ENCODE assay signal across 29 cellular contexts in the genomic region with DNA sequence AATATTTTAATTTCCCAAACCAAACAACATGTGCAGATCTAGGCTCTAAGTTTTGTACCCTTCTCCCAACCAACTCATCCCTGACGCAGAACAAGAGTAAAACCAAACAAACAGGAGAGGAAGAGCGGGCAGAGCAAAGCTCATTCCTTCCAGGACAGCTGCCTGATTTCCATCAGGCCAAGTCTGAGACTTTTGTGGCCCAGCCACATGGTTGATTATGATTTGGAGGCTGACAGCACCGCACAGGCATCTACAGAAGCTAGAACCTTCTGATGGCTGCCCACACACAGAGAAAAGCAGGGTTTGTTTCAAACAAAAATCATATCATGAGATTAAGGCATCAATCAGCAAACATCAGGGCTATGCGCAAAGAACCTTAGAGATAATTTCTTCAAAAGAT.
A peak's percentile ranks its signal among the peaks of the same experiment; 100 is the strongest.
DNase-seq lines count a peak whose midpoint lies in the region; ATAC-seq, FAIRE-seq and TF ChIP-seq lines count a peak whose summit lies in the region.
"Had no signal": no experiment of that assay in that cellular context is flagged by ENCODE, and none has a peak within 500 bp of the region (broad histone marks: within the 10 kb centered on the region; RNA-seq: fewer than 3 reads in every experiment).

No MANE protein-coding gene starts in this region.

- no peaks in the 10 kb centered on the region for H3K9me3 Mint-ChIP-seq in activated CD8-positive, alpha-beta memory T cell treated with anti-CD3 and anti-CD28 coated beads, Interleukin-2, amount 10 ng/mL, durations not matched to agents 7 days and 5 days (ENCODE audit: low read depth)
- H3K9me3 Mint-ChIP-seq: activated T-cell treated with anti-CD3 and anti-CD28 coated beads, Interleukin-2, amount 50 U/mL, for 4 hours; T-helper 1 cell treated with Interleukin-12 subunit alpha and Interleukin-12 subunit beta and Interleukin-4 antibody, amounts not matched to agents 30 μg/mL and 1 μg/mL, for 36 hours had no signal

- no peak overlapping the region for H3K4me3 ChIP-seq in gastrocnemius medialis
- no peak overlapping the region for H3K4me3 ChIP-seq in aorta (ENCODE audit: low read length in 2 of 2)
- H3K4me3 ChIP-seq in HepG2 (replicated peaks in 1 of 3; ENCODE audit: insufficient read depth in 1 of 3, low read depth in 2 of 3, low read length in 3 of 3), result no peak overlapping the region
- H3K4me3 ChIP-seq: body of pancreas, GM12878, GM23248, heart left ventricle, smooth muscle cell had no signal

- H3K4me2 ChIP-seq in HepG2 (ENCODE audit: low read depth, low read length), result no peak overlapping the region
- H3K4me2 ChIP-seq: SK-N-SH, smooth muscle cell had no signal

- H3K4me3 Mint-ChIP-seq in activated CD8-positive, alpha-beta memory T cell treated with anti-CD3 and anti-CD28 coated beads, Interleukin-2, amount 10 ng/mL, durations not matched to agents 7 days and 5 days, result no peak overlapping the region
- H3K4me3 Mint-ChIP-seq: activated T-cell treated with anti-CD3 and anti-CD28 coated beads, Interleukin-2, amount 50 U/mL, for 4 hours; CD4-positive, alpha-beta memory T cell; memory B cell; T-helper 1 cell treated with Interleukin-12 subunit alpha and Interleukin-12 subunit beta and Interleukin-4 antibody, amounts not matched to agents 30 μg/mL and 1 μg/mL, for 36 hours had no signal

- H3K4me1 ChIP-seq in gastrocnemius medialis (peaks cover 13 to 14% of the 10 kb centered on the region in 2 donors), aorta (ENCODE audit: control insufficient read depth in 1 of 2, insufficient read depth in 2 of 2, low read length in 2 of 2) (peaks cover 2 to 9% of the 10 kb centered on the region in 2 donors), HepG2 (ENCODE audit: insufficient read depth, low read length) (no peaks in the 10 kb centered on the region)
- H3K4me1 ChIP-seq: body of pancreas had no signal

- no peak for FAIRE-seq in HepG2 (lab: Jason Lieb, UNC)
- FAIRE-seq: GM12878 had no signal

- intact Hi-C loops in gastrocnemius medialis (cut with DNase I; ENCODE audit: low total_unique reads) (no loop called here), aorta (cut with DNase I) (no loop called here), HepG2 (cut with micrococcal nuclease; ENCODE audit: unreplicated experiment) (no loop called here)

- H3K9me3 ChIP-seq in gastrocnemius medialis, result no peaks in the 10 kb centered on the region
- no peaks in the 10 kb centered on the region for H3K9me3 ChIP-seq in aorta (ENCODE audit: control insufficient read depth, low read length)
- H3K9me3 ChIP-seq in HepG2 (ENCODE audit: low read length), result no peaks in the 10 kb centered on the region
- H3K9me3 ChIP-seq: body of pancreas, SK-N-SH had no signal

- TF ChIP-seq CTCF in gastrocnemius medialis (IDR thresholded peaks at IDR 0.05 in 4 of 5, conservative IDR thresholded peaks at IDR 0.05 in 1 of 5) (no peak), HepG2 (CRISPR knock-in tag; IDR thresholded peaks at IDR 0.05) (no peak)

- H3K27ac Mint-ChIP-seq in activated CD8-positive, alpha-beta memory T cell treated with anti-CD3 and anti-CD28 coated beads, Interleukin-2, amount 10 ng/mL, durations not matched to agents 7 days and 5 days, result no peak overlapping the region
- H3K27ac Mint-ChIP-seq: CD4-positive, alpha-beta memory T cell; memory B cell; T-helper 1 cell treated with Interleukin-12 subunit alpha and Interleukin-12 subunit beta and Interleukin-4 antibody, amounts not matched to agents 30 μg/mL and 1 μg/mL, for 36 hours had no signal

- H3K4me1 Mint-ChIP-seq in activated CD8-positive, alpha-beta memory T cell treated with anti-CD3 and anti-CD28 coated beads, Interleukin-2, amount 10 ng/mL, durations not matched to agents 7 days and 5 days, result peaks cover 4% of the 10 kb centered on the region

- H3K36me3 ChIP-seq in gastrocnemius medialis (no peaks in the 10 kb centered on the region), aorta (ENCODE audit: control insufficient read depth in 1 of 2, insufficient read depth in 2 of 2, low read length in 1 of 2) (peaks cover 0 to 9% of the 10 kb centered on the region in 2 donors), HepG2 (replicated peaks in 1 of 2; ENCODE audit: control insufficient read depth in 1 of 2, insufficient read depth in 2 of 2, low read length in 2 of 2) (no peaks in the 10 kb centered on the region)
- H3K36me3 ChIP-seq: heart left ventricle had no signal

- in situ Hi-C loops in gastrocnemius medialis (cut with MboI; ENCODE audit: low sequenced_read_pairs in 4 of 4), result loop anchor here in 1 of 4 donors (25.0 kb wide), 1 partner anchor 1228 kb away; no protein-coding TSS in a partner anchor
- in situ Hi-C loops in HepG2 (cut with HindIII; ENCODE audit: extremely low pct_ligation_motif_present, low pct_unique_long_range_greater_than_20kb), result no loop called here

- H2AFZ ChIP-seq in HepG2 (ENCODE audit: low read length), result no peak overlapping the region
- H2AFZ ChIP-seq: GM23248 had no signal

- peaks cover 3% of the 10 kb centered on the region; the same call in 1 of the 2 replicates for H4K20me1 ChIP-seq in HepG2 (ENCODE audit: insufficient read depth, low read length)

- no peaks in the 10 kb centered on the region for H3K79me2 ChIP-seq in HepG2 (ENCODE audit: insufficient read depth, low read length)

- no peak overlapping the region for H3K9ac ChIP-seq in HepG2 (ENCODE audit: insufficient read depth, low read depth, low read length)
- H3K9ac ChIP-seq: GM23248, SK-N-SH had no signal

- no peak for ATAC-seq in activated CD8-positive, alpha-beta memory T cell treated with anti-CD3 and anti-CD28 coated beads, Interleukin-2, amount 10 ng/mL, durations not matched to agents 7 days and 5 days
- ATAC-seq in gastrocnemius medialis (peak; percentile 14 to 35), aorta (ENCODE audit: low FRiP score) (no peak), HepG2 (no peak), GM18867 (IDR thresholded peaks at IDR 0.05; ENCODE audit: unreplicated experiment) (no peak)
- ATAC-seq: activated T-cell treated with anti-CD3 and anti-CD28 coated beads, Interleukin-2, amount 50 U/mL, for 4 hours; body of pancreas; GM12878 had no signal

- peak in 1 of 2 donors; percentile 11 for TF ChIP-seq POLR2A in gastrocnemius medialis (IDR thresholded peaks at IDR 0.05)
- TF ChIP-seq POLR2A in HepG2 (IDR thresholded peaks at IDR 0.05; ENCODE audit: insufficient read depth in 1 of 2, low read depth in 2 of 2, low read length in 2 of 2), result no peak

- DNase-seq in activated CD8-positive, alpha-beta memory T cell treated with anti-CD3 and anti-CD28 coated beads, Interleukin-2, amount 10 ng/mL, durations not matched to agents 7 days and 5 days, result peak; percentile 7
- no peak for DNase-seq in activated CD8-positive, alpha-beta memory T cell treated with anti-CD3 and anti-CD28 coated beads, Interleukin-2, amount 50 U/mL, for 4 hours
- DNase-seq in iris pigment epithelial cell (ENCODE audit: low read depth), result peak; percentile 28
- DNase-seq in gastrocnemius medialis, result no peak
- DNase-seq in aorta, result no peak
- DNase-seq in NCI-H2081 treated with DMSO at 0.1 percent for 48 hours (lab: John Stamatoyannopoulos, UW), result no peak
- no peak for DNase-seq in HepG2 (ENCODE audit: low spot score)
- DNase-seq: activated CD8-positive, alpha-beta memory T cell treated with anti-CD3 and anti-CD28 coated beads for 24 hours; activated gamma-delta T cell treated with Interleukin-2 at 50 U/mL for 16 hours; activated T-cell treated with anti-CD3 and anti-CD28 coated beads, Interleukin-2, amount 50 U/mL, for 4 hours; body of pancreas; CD4-positive, alpha-beta memory T cell; cerebellar nuclear complex; EL; GM23248; Karpas-422; NCI-H1436 treated with DMSO at 0.1 percent for 48 hours; NCI-H510A; RPMI8226; SK-N-SH; stimulated activated CD4-positive, alpha-beta T cell treated with anti-CD3 and anti-CD28 coated beads, Interleukin-1b, Interleukin-23, amount 100 ng/mL, for 48 hours had no signal

- WGBS in aorta, 2 donors, result 20 to 26% methylated on average over 4 of the region's 4 CpGs
- 38% methylated on average over 4 of the region's 4 CpGs for WGBS in HepG2 (ENCODE audit: low lambda C conversion rate)

- CTCF ChIA-PET in activated CD8-positive, alpha-beta memory T cell treated with anti-CD3 and anti-CD28 coated beads, Interleukin-2, amount 10 ng/mL, durations not matched to agents 7 days and 5 days (lab: Charles Lee), result interaction anchor here (1.5 kb wide), 1 partner anchor 27 kb away, joined by 3 read pairs; no protein-coding TSS in a partner anchor
- CTCF ChIA-PET in HepG2 (lab: Yijun Ruan, JAX; ENCODE audit: low intra/inter-chr PET ratio, low total read pairs), result no interaction called here

- H3K36me3 Mint-ChIP-seq in activated CD8-positive, alpha-beta memory T cell treated with anti-CD3 and anti-CD28 coated beads, Interleukin-2, amount 10 ng/mL, durations not matched to agents 7 days and 5 days, result no peaks in the 10 kb centered on the region
- H3K36me3 Mint-ChIP-seq: CD4-positive, alpha-beta memory T cell; memory B cell had no signal

- no TSS peak for BruUV-seq in HepG2 (replicated peaks; lab: Mats Ljungman, UMichigan)

- H3K27ac ChIP-seq in gastrocnemius medialis (peak overlapping the region; percentile 10 to 64 (median 48)), aorta (ENCODE audit: low read depth in 1 of 2, low read length in 2 of 2) (peak overlapping the region; percentile 54 to 84), HepG2 (ENCODE audit: extremely low read length, insufficient read depth, low read length) (no peak overlapping the region)
- H3K27ac ChIP-seq: 22Rv1, body of pancreas, GM23248, HL-60 had no signal

- no peaks in the 10 kb centered on the region for H3K27me3 ChIP-seq in gastrocnemius medialis
- H3K27me3 ChIP-seq in aorta (ENCODE audit: control insufficient read depth in 1 of 2, insufficient read depth in 2 of 2, low read length in 1 of 2), result no peaks in the 10 kb centered on the region
- H3K27me3 ChIP-seq in HepG2 (ENCODE audit: control insufficient read depth in 1 of 2, insufficient read depth in 2 of 2, low read length in 2 of 2), result peaks cover 0 to 18% of the 10 kb centered on the region in 2 experiments; a peak in 3 of 5 replicates
- H3K27me3 ChIP-seq: body of pancreas, heart left ventricle had no signal

- POLR2A ChIA-PET in HepG2 (lab: Yijun Ruan, JAX), result no interaction called here

- TF ChIP-seq EP300 in HepG2 (IDR thresholded peaks at IDR 0.05; ENCODE audit: low read depth in 2 of 2, low read length in 2 of 2), result no peak
- no peak for TF ChIP-seq EP300 in HepG2 (CRISPR knock-in tag; IDR thresholded peaks at IDR 0.05; ENCODE audit: borderline replicate concordance)

- no peak for TF ChIP-seq RAD21 in HepG2 (CRISPR knock-in tag; IDR thresholded peaks at IDR 0.05)

- peaks cover 4% of the 10 kb centered on the region for H3K27me3 Mint-ChIP-seq in activated CD8-positive, alpha-beta memory T cell treated with anti-CD3 and anti-CD28 coated beads, Interleukin-2, amount 10 ng/mL, durations not matched to agents 7 days and 5 days
- H3K27me3 Mint-ChIP-seq: CD4-positive, alpha-beta memory T cell had no signal

TF ChIP-seq in HepG2, 621 proteins besides CTCF, POLR2A, EP300 and RAD21 (continues in another document):
- no peak for TF ChIP-seq ZNF780A (CRISPR knock-in tag; IDR thresholded peaks at IDR 0.05)
- TF ChIP-seq ZBTB20 (CRISPR knock-in tag; IDR thresholded peaks at IDR 0.05; ENCODE audit: borderline replicate concordance, low read depth), result no peak

Comparison
In these comparisons a context has a peak if more than half of its experiments do, and no peak if none do; other contexts are left out.
1. DNase-seq: peak in activated CD8-positive, alpha-beta memory T cell treated with anti-CD3 and anti-CD28 coated beads, Interleukin-2, amount 10 ng/mL, durations not matched to agents 7 days and 5 days (single experiment) and iris pigment epithelial cell (single experiment); none in activated CD8-positive, alpha-beta memory T cell treated with anti-CD3 and anti-CD28 coated beads, Interleukin-2, amount 50 U/mL, for 4 hours (single experiment), gastrocnemius medialis (0 of 2), aorta (0 of 2), NCI-H2081 treated with DMSO at 0.1 percent for 48 hours (single experiment) and HepG2 (single experiment).
2. ATAC-seq: peak in gastrocnemius medialis (2 of 2); none in activated CD8-positive, alpha-beta memory T cell treated with anti-CD3 and anti-CD28 coated beads, Interleukin-2, amount 10 ng/mL, durations not matched to agents 7 days and 5 days (single experiment), aorta (single experiment), HepG2 (single experiment) and GM18867 (single experiment).